ENCODE assay signal across 32 cellular contexts in the genomic region with DNA sequence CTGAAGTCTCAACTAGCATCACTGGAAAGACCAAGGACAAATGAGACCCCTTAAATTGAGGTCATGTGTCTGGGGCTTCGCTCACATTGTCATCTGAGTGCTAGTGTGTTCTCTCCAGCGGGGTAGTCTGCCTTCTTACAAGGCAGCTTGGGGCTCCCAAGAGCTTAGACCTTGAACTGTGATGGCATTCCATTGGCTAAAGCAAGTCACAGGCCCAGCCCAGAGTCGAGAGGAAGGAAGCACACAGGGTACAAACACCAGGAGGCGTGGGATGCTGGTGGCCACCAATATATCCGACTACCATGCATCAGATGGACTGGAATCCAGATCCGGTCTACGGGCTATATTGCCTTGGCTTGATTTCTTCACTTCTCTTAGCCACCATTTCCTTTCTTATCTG.
"Had no signal": no experiment of that assay in that cellular context is flagged by ENCODE, and none has a peak within 500 bp of the region (broad histone marks: within the 10 kb centered on the region; RNA-seq: fewer than 3 reads in every experiment).

No MANE protein-coding gene starts in this region.

- H3K4me3 ChIP-seq: left lung, lower lobe of right lung, neural progenitor cell, ovary, right atrium auricular region, right lobe of liver, stomach, testis, thyroid gland, transverse colon, upper lobe of left lung, vagina had no signal

- DNase-seq: hypothalamus; immature natural killer cell; kidney; left colon; left lung; lower lobe of right lung; mammary epithelial cell; mesenchymal stem cell; naive B cell; natural killer cell; nephron progenitor cell; occipital lobe; ovary; right lobe of liver; stimulated activated CD4-positive, alpha-beta T cell treated with anti-CD3 and anti-CD28 coated beads, Interleukin-12 subunit alpha, Interleukin-12 subunit beta, amount 100 ng/mL, for 4 hours; stimulated activated CD4-positive, alpha-beta T cell treated with anti-CD3 and anti-CD28 coated beads, Interleukin-15, amount 100 ng/mL, for 24 hours; stimulated activated CD4-positive, alpha-beta T cell treated with anti-CD3 and anti-CD28 coated beads, Interleukin-2, amount 100 ng/mL, for 24 hours; stimulated activated CD4-positive, alpha-beta T cell treated with anti-CD3 and anti-CD28 coated beads, Interleukin-4, amount 100 ng/mL, for 1 hour; stimulated activated naive B cell treated with anti-CD40 and anti-IgM and Interleukin-4, amounts not matched to agents 10 μg/mL and 1 μg/mL and 100 μg/mL, for 72 hours; stimulated activated naive CD8-positive, alpha-beta T cell treated with anti-CD3 and anti-CD28 coated beads, Interleukin-15, Interleukin-2, amounts not matched to agents 100 U/mL and 50 U/mL, for 24 hours; stomach; testis; thyroid gland; transverse colon; upper lobe of left lung had no signal

- H3K4me1 Mint-ChIP-seq: immature natural killer cell; naive B cell; natural killer cell; stimulated activated naive B cell treated with anti-CD40 and anti-IgM and Interleukin-4, amounts not matched to agents 10 μg/mL and 1 μg/mL and 100 μg/mL, for 72 hours had no signal

- H3K4me3 Mint-ChIP-seq: immature natural killer cell; mesothelial cell of epicardium; naive B cell; natural killer cell; nephron progenitor cell; neural progenitor cell; stimulated activated naive B cell treated with anti-CD40 and anti-IgM and Interleukin-4, amounts not matched to agents 10 μg/mL and 1 μg/mL and 100 μg/mL, for 72 hours had no signal

- ATAC-seq: left colon; left lung; lower lobe of right lung; natural killer cell; right lobe of liver; stimulated activated naive B cell treated with anti-CD40 and anti-IgM and Interleukin-4, amounts not matched to agents 10 μg/mL and 1 μg/mL and 100 μg/mL, for 72 hours; stimulated activated naive CD8-positive, alpha-beta T cell treated with anti-CD3 and anti-CD28 coated beads, Interleukin-15, Interleukin-2, amounts not matched to agents 100 U/mL and 50 U/mL, for 24 hours had no signal

- H3K36me3 Mint-ChIP-seq: immature natural killer cell; mesothelial cell of epicardium; naive B cell; natural killer cell; neural progenitor cell; stimulated activated naive B cell treated with anti-CD40 and anti-IgM and Interleukin-4, amounts not matched to agents 10 μg/mL and 1 μg/mL and 100 μg/mL, for 72 hours had no signal

- H3K27ac ChIP-seq: left lung, lower lobe of right lung, neural progenitor cell, neutrophil, ovary, right atrium auricular region, right lobe of liver, stomach, testis, thyroid gland, transverse colon, upper lobe of left lung, vagina had no signal

- H3K9me3 ChIP-seq: left lung, lower lobe of right lung, neutrophil, ovary, right atrium auricular region, right lobe of liver, stomach, testis, thyroid gland, transverse colon, upper lobe of left lung, vagina had no signal

- H3K36me3 ChIP-seq: left lung, lower lobe of right lung, neural progenitor cell, neutrophil, ovary, right atrium auricular region, right lobe of liver, stomach, thyroid gland, transverse colon, upper lobe of left lung, vagina had no signal

- H3K9me3 Mint-ChIP-seq: immature natural killer cell; mesothelial cell of epicardium; natural killer cell; nephron progenitor cell; neural progenitor cell; stimulated activated naive B cell treated with anti-CD40 and anti-IgM and Interleukin-4, amounts not matched to agents 10 μg/mL and 1 μg/mL and 100 μg/mL, for 72 hours had no signal

- H3K27me3 ChIP-seq: left lung, neural progenitor cell, neutrophil, ovary, right atrium auricular region, right lobe of liver, stomach, testis, thyroid gland, transverse colon, upper lobe of left lung, vagina had no signal

- FAIRE-seq: islet of Langerhans, kidney had no signal

- H3K27ac Mint-ChIP-seq: immature natural killer cell; mesothelial cell of epicardium; natural killer cell; nephron progenitor cell; progenitor cell of endocrine pancreas; stimulated activated naive B cell treated with anti-CD40 and anti-IgM and Interleukin-4, amounts not matched to agents 10 μg/mL and 1 μg/mL and 100 μg/mL, for 72 hours had no signal

- H3K4me1 ChIP-seq: left lung, lower lobe of right lung, neural progenitor cell, right lobe of liver, stomach, testis, thyroid gland, transverse colon, vagina had no signal

- H3K27me3 Mint-ChIP-seq: progenitor cell of endocrine pancreas had no signal
